ENCODE assay signal across 8 cellular contexts in genomic region chr9:136362450-136362784, GRCh38. TPM values are rescaled to one million over a fixed set of nuclear protein-coding genes. Genes with fewer than 3 reads are reported as not detected.
A peak's percentile ranks its signal among the peaks of the same experiment; 100 is the strongest.
DNase-seq lines count a peak whose midpoint lies in the region; ATAC-seq and TF ChIP-seq lines count a peak whose summit lies in the region.

No MANE protein-coding gene starts in this region.

- no peak for DNase-seq in GM23248
- DNase-seq in T-cell = no peak
- no peak for DNase-seq in osteocyte (ENCODE audit: extremely low spot score, unreplicated experiment)
- DNase-seq in epidermal melanocyte (ENCODE audit: insufficient read length, low spot score) = no peak

- TF ChIP-seq CTCF in gastroesophageal sphincter (IDR thresholded peaks at IDR 0.05) (no peak), osteocyte (IDR thresholded peaks at IDR 0.05) (no peak)

- H3K4me2 ChIP-seq in GM23248 (ENCODE audit: unreplicated experiment) = no peak overlapping the region

- H3K4me3 ChIP-seq in GM23248 = 0 out of 2 replicates have a peak overlapping the region, but pooled peaks have one; percentile 54
- no peak overlapping the region for H3K4me3 ChIP-seq in gastroesophageal sphincter
- H3K4me3 ChIP-seq in skeletal muscle tissue (ENCODE audit: low read length in 3 of 3) = no peak overlapping the region

- H3K9me3 Mint-ChIP-seq in T-cell (no peaks in the 10 kb centered on the region), osteocyte (ENCODE audit: unreplicated experiment) (no peaks in the 10 kb centered on the region)

- no peaks in the 10 kb centered on the region for H3F3A ChIP-seq in GM23248 (ENCODE audit: insufficient read depth)

- H3K27ac ChIP-seq in GM23248 (no peak overlapping the region), gastroesophageal sphincter (peak overlapping the region in 3 of 4 donors; percentile 90 to 97 (median 95)), skeletal muscle tissue (ENCODE audit: low read depth, low read length) (peak overlapping the region; percentile 23)

- H4K20me1 ChIP-seq in GM23248 (ENCODE audit: insufficient read depth) = no peaks in the 10 kb centered on the region

- no peak overlapping the region for H2AFZ ChIP-seq in GM23248

- H3K4me1 Mint-ChIP-seq in T-cell (peaks cover 4 to 8% (median 4%) of the 10 kb centered on the region in 3 donors), osteocyte (ENCODE audit: unreplicated experiment) (peaks cover 2% of the 10 kb centered on the region)

- no peak for TF ChIP-seq POLR2A in gastroesophageal sphincter (IDR thresholded peaks at IDR 0.05)

- H3K36me3 ChIP-seq in GM23248 (ENCODE audit: low read depth) (no peaks in the 10 kb centered on the region), gastroesophageal sphincter (peaks cover 0 to 30% of the 10 kb centered on the region in 2 donors), skeletal muscle tissue (ENCODE audit: control insufficient read depth in 3 of 3, insufficient read depth in 3 of 3, low read length in 3 of 3) (peaks cover 0 to 2% (median 2%) of the 10 kb centered on the region in 3 donors)

- TF ChIP-seq EP300 in gastroesophageal sphincter (IDR thresholded peaks at IDR 0.05) = no peak

- in situ Hi-C loops in GM23248 (cut with MboI) = no loop called here

- H3K36me3 Mint-ChIP-seq in T-cell = no peaks in the 10 kb centered on the region
- no peaks in the 10 kb centered on the region for H3K36me3 Mint-ChIP-seq in osteocyte (ENCODE audit: unreplicated experiment)

- ATAC-seq in T-cell (replicated peaks in 1 of 4) = no peak
- ATAC-seq in gastroesophageal sphincter = no peak
- no peak for ATAC-seq in GM21423 (IDR thresholded peaks at IDR 0.05; ENCODE audit: unreplicated experiment)
- ATAC-seq in HG03039 (IDR thresholded peaks at IDR 0.05; ENCODE audit: unreplicated experiment) = no peak

- H3K27me3 Mint-ChIP-seq in T-cell (no peaks in the 10 kb centered on the region), osteocyte (ENCODE audit: unreplicated experiment) (no peaks in the 10 kb centered on the region)

- POLR2A ChIA-PET in T-cell (lab: Charles Lee) = no interaction called here

- H3K79me2 ChIP-seq in GM23248 (ENCODE audit: insufficient read depth) = no peaks in the 10 kb centered on the region

- H3K27me3 ChIP-seq in GM23248 (replicated peaks; ENCODE audit: insufficient read depth) (no peaks in the 10 kb centered on the region), gastroesophageal sphincter (peaks cover 27% of the 10 kb centered on the region), skeletal muscle tissue (ENCODE audit: control insufficient read depth in 3 of 3, insufficient read depth in 3 of 3, low read length in 3 of 3) (peaks cover 0 to 3% (median 1%) of the 10 kb centered on the region in 3 donors)

- CTCF ChIA-PET in T-cell (lab: Charles Lee) = interaction anchor here in 1 of 2 donors (1.0 kb wide), 1 partner anchor 273 kb away, joined by 7 read pairs; no protein-coding TSS in a partner anchor

- peak overlapping the region in 1 of 2 donors; percentile 80 for H3K27ac Mint-ChIP-seq in T-cell
- H3K27ac Mint-ChIP-seq in osteocyte (ENCODE audit: unreplicated experiment) = no peak overlapping the region

- no peaks in the 10 kb centered on the region for H3K9me2 ChIP-seq in GM23248 (ENCODE audit: insufficient read depth)

- H3K4me3 Mint-ChIP-seq in T-cell (peak overlapping the region; percentile 74 to 85 (median 83)), osteocyte (ENCODE audit: unreplicated experiment) (no peak overlapping the region)

- whole genome bisulfite sequencing in GM23248 (ENCODE audit: low coverage in 1 of 2, low lambda C conversion rate in 2 of 2, missing lambda C conversion rate in 2 of 2), 2 experiments = 66% methylated on average over 6 of the region's 6 CpGs
- WGBS in gastroesophageal sphincter (ENCODE audit: low coverage in 1 of 2), 2 donors = 67 to 86% methylated on average over 1 of the region's 6 CpGs

- H3K9ac ChIP-seq in GM23248 (peak overlapping the region; percentile 40), skeletal muscle tissue (ENCODE audit: low read depth in 1 of 3, low read length in 3 of 3) (peak overlapping the region in 1 of 3 donors; percentile 40)

- H3K9me3 ChIP-seq in GM23248 (ENCODE audit: low read depth) (no peaks in the 10 kb centered on the region), gastroesophageal sphincter (no peaks in the 10 kb centered on the region), skeletal muscle tissue (ENCODE audit: control insufficient read depth in 3 of 3, low read length in 3 of 3) (no peaks in the 10 kb centered on the region)

- H3K4me1 ChIP-seq in GM23248 (ENCODE audit: insufficient read depth) (peaks cover 25% of the 10 kb centered on the region), gastroesophageal sphincter (peaks cover 0 to 40% (median 17%) of the 10 kb centered on the region in 3 donors), skeletal muscle tissue (ENCODE audit: control insufficient read depth in 3 of 3, insufficient read depth in 3 of 3, low read length in 3 of 3) (peaks cover 5 to 20% (median 8%) of the 10 kb centered on the region in 3 donors)

RNA-seq across cellular contexts. Expression of gene DNLZ, which starts 1.1 kb away (rescaled TPM):
- total RNA-seq in GM23248 (2014; rRNA removed; shearing (Covaris generic)) = 12.3 and 49.8 TPM in 2 replicates
- polyA plus RNA-seq in GM23248 (2016; fragmentation: Nextera tagmentation; extraction: Ambion mirVana) = 25.9 and 27.1 TPM in 2 replicates
- total RNA-seq in T-cell = 10 to 100 TPM; 20.4 to 46.8 (median 36.3) TPM
- 10 to 100 TPM in 3 of 4 donors, 1 to 10 TPM in 1; 8.4 to 23.7 (median 15.7) TPM for total RNA-seq in gastroesophageal sphincter
- 5.2 TPM for total RNA-seq in skeletal muscle tissue
- 16.6 and 17.6 TPM in 2 replicates for total RNA-seq in osteocyte

RNA-seq across cellular contexts. Expression of gene CARD9, which starts 11.1 kb away (rescaled TPM):
- total RNA-seq in GM23248 (2014; rRNA removed; shearing (Covaris generic)) = 0.11 TPM in 1 of 2 replicates, not detected in the other
- polyA plus RNA-seq in GM23248 (2016; fragmentation: Nextera tagmentation; extraction: Ambion mirVana) = 0.60 and 0.61 TPM in 2 replicates
- total RNA-seq in T-cell = 1 to 10 TPM in 1 of 5 donors, under 1 TPM in 4; 0.43 to 1.4 (median 0.76) TPM
- 1 to 10 TPM; 1.3 to 2.3 (median 1.8) TPM for total RNA-seq in gastroesophageal sphincter
- 1.0 TPM for total RNA-seq in skeletal muscle tissue
- 0.89 and 0.94 TPM in 2 replicates for total RNA-seq in osteocyte

RNA-seq across cellular contexts. Expression of gene GPSM1, which starts 35.1 kb away (rescaled TPM):
- 51.6 and 57.1 TPM in 2 replicates for total RNA-seq in GM23248 (2014; rRNA removed; shearing (Covaris generic))
- 12.4 and 13.7 TPM in 2 replicates for polyA plus RNA-seq in GM23248 (2016; fragmentation: Nextera tagmentation; extraction: Ambion mirVana)
- total RNA-seq in T-cell = 10 to 100 TPM in 2 of 5 donors, 1 to 10 TPM in 3; 8.6 to 11.5 (median 9.7) TPM
- 10 to 100 TPM in 3 of 4 donors, 1 to 10 TPM in 1; 10.0 to 14.9 (median 13.0) TPM for total RNA-seq in gastroesophageal sphincter
- total RNA-seq in skeletal muscle tissue = 14.1 TPM
- 32.5 and 37.1 TPM in 2 replicates for total RNA-seq in osteocyte

RNA-seq across cellular contexts. Expression of gene SNAPC4, which starts 37.6 kb away (rescaled TPM):
- 5.2 and 8.2 TPM in 2 replicates for total RNA-seq in GM23248 (2014; rRNA removed; shearing (Covaris generic))
- polyA plus RNA-seq in GM23248 (2016; fragmentation: Nextera tagmentation; extraction: Ambion mirVana) = 3.3 and 4.4 TPM in 2 replicates
- total RNA-seq in T-cell (10 to 100 TPM; 10.5 to 15.7 (median 13.3) TPM), gastroesophageal sphincter (1 to 10 TPM; 3.5 to 8.4 (median 5.5) TPM), skeletal muscle tissue (4.7 TPM), osteocyte (8.9 and 9.9 TPM in 2 replicates)

RNA-seq across cellular contexts. Expression of gene ENTR1, which starts 48.0 kb away (rescaled TPM):
- total RNA-seq in GM23248 (2014; rRNA removed; shearing (Covaris generic)) = 36.4 and 50.2 TPM in 2 replicates
- polyA plus RNA-seq in GM23248 (2016; fragmentation: Nextera tagmentation; extraction: Ambion mirVana) = 11.2 and 13.0 TPM in 2 replicates
- total RNA-seq in T-cell (100 to 1,000 TPM in 1 of 5 donors, 10 to 100 TPM in 4; 57.7 to 103 (median 95.6) TPM), gastroesophageal sphincter (10 to 100 TPM; 26.3 to 55.1 (median 44.0) TPM), skeletal muscle tissue (7.8 TPM), osteocyte (54.8 and 57.9 TPM in 2 replicates)
